ENCODE assay signal across 8 cellular contexts in the genomic region with DNA sequence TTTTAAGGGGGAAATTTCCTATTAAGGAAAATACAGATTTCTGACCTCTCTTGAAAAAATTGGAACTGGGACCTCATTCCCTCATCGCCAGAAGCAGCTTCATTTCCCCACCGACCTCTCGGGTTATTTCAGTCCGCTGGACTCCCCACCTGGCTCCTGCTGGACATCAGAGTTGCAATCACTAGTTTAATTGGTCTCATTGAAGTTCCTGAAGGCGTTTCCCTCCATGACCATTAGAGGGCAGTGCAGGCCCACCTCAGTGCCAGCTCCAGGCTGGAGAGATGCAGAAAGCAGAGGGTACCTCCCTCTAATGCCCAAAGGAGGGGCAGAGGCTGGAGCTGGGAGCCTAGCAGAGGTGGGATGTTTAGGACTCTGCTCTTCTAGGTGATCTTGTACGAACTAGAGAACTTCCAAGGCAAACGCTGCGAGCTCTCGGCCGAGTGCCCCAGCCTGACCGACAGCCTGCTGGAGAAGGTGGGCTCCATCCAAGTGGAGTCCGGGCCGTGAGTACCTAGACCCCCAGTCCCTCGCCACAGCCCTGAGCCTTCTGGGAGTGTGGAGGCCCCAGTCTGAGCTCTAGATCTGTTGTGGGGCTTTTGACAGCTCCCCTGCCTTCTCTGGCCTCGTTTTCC. TPM values are rescaled to one million over a fixed set of nuclear protein-coding genes. Genes with fewer than 3 reads are reported as not detected.
A peak's percentile ranks its signal among the peaks of the same experiment; 100 is the strongest.
DNase-seq lines count a peak whose midpoint lies in the region; ATAC-seq and TF ChIP-seq lines count a peak whose summit lies in the region.

No MANE protein-coding gene starts in this region.

- H3K36me3 ChIP-seq in DOHH2 (ENCODE audit: control insufficient read depth, low read length) (no peaks in the 10 kb centered on the region), MG63 (no peaks in the 10 kb centered on the region), adrenal gland (replicated peaks in 1 of 2) (no peaks in the 10 kb centered on the region), right atrium auricular region (peaks cover 13% of the 10 kb centered on the region)

- TF ChIP-seq CTCF in DOHH2 (IDR thresholded peaks at IDR 0.05; ENCODE audit: low read depth, low read length, poor library complexity, severe bottlenecking) (peak; percentile 90), adrenal gland (IDR thresholded peaks at IDR 0.05) (peak; percentile 46 to 85 (median 69)), right atrium auricular region (IDR thresholded peaks at IDR 0.05) (peak; percentile 89 to 91)

- H3K27ac ChIP-seq in DOHH2 (ENCODE audit: low read depth, low read length) (no peak overlapping the region), adrenal gland (no peak overlapping the region), right atrium auricular region (no peak overlapping the region)

- H3K4me3 ChIP-seq in DOHH2 (ENCODE audit: low read length) (no peak overlapping the region), MG63 (no peak overlapping the region), adrenal gland (no peak overlapping the region), right atrium auricular region (no peak overlapping the region)

- WGBS in adrenal gland, 4 donors: 24 to 64% (median 59%) methylated on average over 6 to 15 of the region's 15 CpGs

- H4K20me1 ChIP-seq in DOHH2 (ENCODE audit: control insufficient read depth, insufficient read depth, low read depth, low read length): no peaks in the 10 kb centered on the region

- DNase-seq in MG63: peak; percentile 37
- DNase-seq in SW480 (ENCODE audit: low spot score): peak; percentile 36
- peak; percentile 40 to 80 (median 52) for DNase-seq in adrenal gland
- peak; percentile 63 for DNase-seq in right atrium auricular region (ENCODE audit: low spot score)
- DNase-seq in sciatic nerve (ENCODE audit: low spot score): peak; percentile 76
- no peak for DNase-seq in NCI-H187 treated with DMSO at 0.1 percent for 48 hours (lab: John Stamatoyannopoulos, UW)

- no peaks in the 10 kb centered on the region for H3K79me2 ChIP-seq in DOHH2 (ENCODE audit: control insufficient read depth, low read length)

- H3K9me3 ChIP-seq in DOHH2 (ENCODE audit: control insufficient read depth, insufficient read depth, low read length) (no peaks in the 10 kb centered on the region), MG63 (no peaks in the 10 kb centered on the region), adrenal gland (replicated peaks in 1 of 3) (no peaks in the 10 kb centered on the region), right atrium auricular region (no peaks in the 10 kb centered on the region)

- TF ChIP-seq POLR2A in adrenal gland (IDR thresholded peaks at IDR 0.05): no peak

- H3K27me3 ChIP-seq in DOHH2 (ENCODE audit: control insufficient read depth, low read length): no peaks in the 10 kb centered on the region
- no peaks in the 10 kb centered on the region for H3K27me3 ChIP-seq in MG63
- H3K27me3 ChIP-seq in adrenal gland: no peaks in the 10 kb centered on the region
- no peaks in the 10 kb centered on the region for H3K27me3 ChIP-seq in right atrium auricular region

- ATAC-seq in sciatic nerve (peak; percentile 68), HG02571 (IDR thresholded peaks at IDR 0.05; ENCODE audit: unreplicated experiment) (no peak)

- no peaks in the 10 kb centered on the region for H3K9me2 ChIP-seq in DOHH2 (replicated peaks; ENCODE audit: control insufficient read depth, low read length)

- no peak overlapping the region for H3K4me2 ChIP-seq in DOHH2 (ENCODE audit: low read length)

- H3K4me1 ChIP-seq in DOHH2 (ENCODE audit: control insufficient read depth, low read length) (no peaks in the 10 kb centered on the region), adrenal gland (replicated peaks in 1 of 2) (no peaks in the 10 kb centered on the region), right atrium auricular region (no peaks in the 10 kb centered on the region)

- no peaks in the 10 kb centered on the region for H3F3A ChIP-seq in DOHH2 (ENCODE audit: control insufficient read depth, insufficient read depth)

- intact Hi-C loops in adrenal gland (cut with DNase I): no loop called here
- intact Hi-C loops in sciatic nerve (cut with DNase I): no loop called here

RNA-seq across cellular contexts. Expression of a gene that starts 2.7 kb away (rescaled TPM):
- 5.1 TPM in 1 of 2 replicates, not detected in the other for total RNA-seq in MG63 (2014; rRNA removed; shearing (Covaris generic); ENCODE audit: low replicate concordance)
- under 1 TPM in 3 of 8 donors, not detected in 5; 0.50 to 0.88 (median 0.57) TPM for total RNA-seq in adrenal gland
- polyA plus RNA-seq in adrenal gland: 1 to 10 TPM in 1 of 3 donors, under 1 TPM in 1, not detected in 1; 0.57 to 2.7 TPM
- total RNA-seq in right atrium auricular region: not detected
- not detected for total RNA-seq in sciatic nerve

RNA-seq across cellular contexts. Expression of a gene that starts 17.0 kb away (rescaled TPM):
- not detected in 2 replicates for total RNA-seq in MG63 (2014; rRNA removed; shearing (Covaris generic); ENCODE audit: low replicate concordance)
- not detected for total RNA-seq in adrenal gland
- polyA plus RNA-seq in adrenal gland: 1 to 10 TPM in 2 of 3 donors, under 1 TPM in 1; 0.24 to 1.9 (median 1.7) TPM
- total RNA-seq in right atrium auricular region: not detected
- total RNA-seq in sciatic nerve: not detected
